In the genomic region with DNA sequence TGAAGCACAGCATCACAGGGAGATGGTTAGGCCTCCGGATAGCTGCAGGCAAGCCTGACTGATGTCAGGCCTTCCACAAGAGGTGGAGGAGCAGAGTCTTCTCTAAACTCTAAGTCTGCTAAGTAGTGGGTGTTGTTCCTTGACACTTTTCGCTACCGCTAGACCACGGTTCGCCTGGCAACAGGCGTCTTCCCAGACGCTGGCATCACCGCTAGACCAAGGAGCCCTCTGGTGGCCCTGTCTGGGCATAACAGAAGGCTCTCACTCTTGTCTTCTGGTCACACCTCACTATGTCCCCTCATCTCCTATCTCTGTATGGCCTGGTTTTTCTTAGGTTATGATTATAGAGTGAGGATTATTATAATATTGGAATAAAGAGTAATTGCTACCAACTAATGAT, we compare ENCODE assay signal across 9 cellular contexts. TPM values are rescaled to one million over a fixed set of nuclear protein-coding genes. Genes with fewer than 3 reads are reported as not detected.
DNase-seq lines count a peak whose midpoint lies in the region; ATAC-seq and TF ChIP-seq lines count a peak whose summit lies in the region.
"Not testable (repeated sequence)": the region's sequence is repeated elsewhere in the genome, so short reads cannot be mapped to it uniquely, and the experiment has no call there.
"Had no signal": no experiment of that assay in that cellular context is flagged by ENCODE, and none has a peak within 500 bp of the region (broad histone marks: within the 10 kb centered on the region; RNA-seq: fewer than 3 reads in every experiment).

No MANE protein-coding gene starts in this region.

- not testable (repeated sequence) for ATAC-seq in IMR-90 (ENCODE audit: low read depth); upper lobe of right lung
- peak; percentile 32 for ATAC-seq in T-helper 17 cell
- ATAC-seq in memory B cell (ENCODE audit: low read depth) = peak; percentile 21

- H3K79me1 ChIP-seq in IMR-90 (ENCODE audit: low read depth in 1 of 2, low read length in 2 of 2) = not testable (repeated sequence)

- H3K36me3 ChIP-seq in GM06990 (ENCODE audit: control insufficient read depth, insufficient read depth, low read length); IMR-90 (ENCODE audit: control insufficient read depth, insufficient read depth, low read length); fibroblast of lung (ENCODE audit: control insufficient read depth, insufficient read depth, low read length); upper lobe of right lung: not testable (repeated sequence)

- H3K14ac ChIP-seq in IMR-90 (replicated peaks; ENCODE audit: low read depth, low read length) = not testable (repeated sequence)

- not testable (repeated sequence) for H3K36me3 Mint-ChIP-seq in T-helper 17 cell (ENCODE audit: low read depth); memory B cell

- not testable (repeated sequence) for H3K18ac ChIP-seq in IMR-90 (ENCODE audit: low read depth, low read length)

- H3K56ac ChIP-seq in IMR-90 (ENCODE audit: extremely low read depth, insufficient read depth, low read length) = not testable (repeated sequence)

- not testable (repeated sequence) for H3K9me1 ChIP-seq in IMR-90 (ENCODE audit: insufficient read depth, low read length)

- BruUV-seq in IMR-90 (replicated peaks; lab: Mats Ljungman, UMichigan) = not testable (repeated sequence)

- peak; percentile 14 for TF ChIP-seq CTCF in AG04449 (IDR thresholded peaks at IDR 0.05; ENCODE audit: insufficient read depth, low read length, missing control alignments)
- peak; percentile 51 for TF ChIP-seq CTCF in GM06990 (IDR thresholded peaks at IDR 0.05; ENCODE audit: insufficient read depth, low read length, poor library complexity, severe bottlenecking)
- TF ChIP-seq CTCF in IMR-90 (conservative IDR thresholded peaks at IDR 0.05; ENCODE audit: low read depth, low read length) = 0 out of 2 replicates have a peak, but pooled peaks have one; percentile 16
- TF ChIP-seq CTCF in astrocyte of the spinal cord (IDR thresholded peaks at IDR 0.05; ENCODE audit: low read depth, low read length) = peak; percentile 49
- peak; percentile 32 to 40 for TF ChIP-seq CTCF in fibroblast of lung (conservative IDR thresholded peaks at IDR 0.05 in 1 of 2, IDR thresholded peaks at IDR 0.05 in 1 of 2; ENCODE audit: low read depth in 1 of 2, low read length in 2 of 2)
- TF ChIP-seq CTCF in upper lobe of right lung (IDR thresholded peaks at IDR 0.05) = peak; percentile 48

- H3K23ac ChIP-seq in IMR-90 (ENCODE audit: low read depth, low read length) = not testable (repeated sequence)

- H2BK5ac ChIP-seq in IMR-90 (ENCODE audit: low read depth, low read length, poor library complexity, severe bottlenecking) = not testable (repeated sequence)

- H3K4me1 Mint-ChIP-seq in T-helper 17 cell, memory B cell: not testable (repeated sequence)

- in situ Hi-C loops in IMR-90 (cut with MboI; ENCODE audit: low sequenced_read_pairs); astrocyte of the spinal cord (cut with HindIII; ENCODE audit: low sequenced_read_pairs): not testable (repeated sequence)

- not testable (repeated sequence) for H2AK5ac ChIP-seq in IMR-90 (ENCODE audit: low read depth, low read length)

- peaks cover 38% of the 10 kb centered on the region for H3K27me3 Mint-ChIP-seq in T-helper 17 cell
- peaks cover 13% of the 10 kb centered on the region for H3K27me3 Mint-ChIP-seq in memory B cell

- H3K27ac ChIP-seq in IMR-90 (ENCODE audit: insufficient read depth, low read length); fibroblast of lung (ENCODE audit: insufficient read depth, low read length); upper lobe of right lung: not testable (repeated sequence)

- not testable (repeated sequence) for H3K9me3 ChIP-seq in IMR-90 (ENCODE audit: control insufficient read depth, insufficient read depth, low read length); T-helper 17 cell (ENCODE audit: control insufficient read depth, low read length, poor library complexity, severe bottlenecking); fibroblast of lung (ENCODE audit: control insufficient read depth, insufficient read depth, low read depth, low read length); upper lobe of right lung

- not testable (repeated sequence) for H4K5ac ChIP-seq in IMR-90 (ENCODE audit: low read depth, low read length)

- not testable (repeated sequence) for H3K4ac ChIP-seq in IMR-90 (ENCODE audit: low read depth, low read length)

- H3K4me3 ChIP-seq in AG04449 (ENCODE audit: low read depth, low read length); GM06990 (replicated peaks; ENCODE audit: low read depth, low read length); IMR-90 (ENCODE audit: insufficient read depth, low read depth, low read length); astrocyte of the spinal cord (ENCODE audit: low read depth, low read length); fibroblast of lung (replicated peaks in 1 of 4; ENCODE audit: control extremely low read depth in 1 of 4, insufficient read depth in 1 of 4, low read depth in 3 of 4, low read length in 4 of 4); upper lobe of right lung: not testable (repeated sequence)

- intact Hi-C loops in IMR-90 (cut with micrococcal nuclease); upper lobe of right lung (cut with DNase I): not testable (repeated sequence)

- not testable (repeated sequence) for H2BK15ac ChIP-seq in IMR-90 (ENCODE audit: low read depth, low read length)

- not testable (repeated sequence) for H4K91ac ChIP-seq in IMR-90 (ENCODE audit: insufficient read depth, low read depth, low read length)

- POLR2A ChIA-PET in AG04449 (lab: Yijun Ruan, JAX) = interaction anchor here (0.6 kb wide), 1 partner anchor 334 kb away, joined by 3 read pairs; no protein-coding TSS in a partner anchor
- POLR2A ChIA-PET in IMR-90 (lab: Charles Lee; ENCODE audit: unreplicated experiment) = not testable (repeated sequence)

- CTCF ChIA-PET in AG04449 (lab: Yijun Ruan, JAX) = interaction anchor here (1.1 to 10.2 kb wide), 4 partner anchors 7 to 177 kb away, joined by 3 to 112 read pairs (median 14); no protein-coding TSS in a partner anchor
- CTCF ChIA-PET in IMR-90 (lab: Yijun Ruan, JAX) = not testable (repeated sequence)

- TF ChIP-seq POLR2A in IMR-90 (IDR thresholded peaks at IDR 0.05; ENCODE audit: low read depth, low read length) = not testable (repeated sequence)

- not testable (repeated sequence) for H3K27ac Mint-ChIP-seq in T-helper 17 cell, memory B cell

- not testable (repeated sequence) for H4K8ac ChIP-seq in IMR-90 (ENCODE audit: low read depth in 2 of 2, low read length in 2 of 2)

- not testable (repeated sequence) for H2AFZ ChIP-seq in IMR-90 (replicated peaks; ENCODE audit: low read length, poor library complexity); fibroblast of lung (ENCODE audit: low read length)

- not testable (repeated sequence) for TF ChIP-seq RAD21 in IMR-90 (IDR thresholded peaks at IDR 0.05; ENCODE audit: low read length)

- not testable (repeated sequence) for H2AK9ac ChIP-seq in IMR-90 (replicated peaks; ENCODE audit: low read depth, low read length, poor library complexity)

- not testable (repeated sequence) for DNase-seq in AG04449 (ENCODE audit: low read depth, low spot score); GM06990 (ENCODE audit: extremely low read depth, insufficient read length); IMR-90; T-helper 17 cell; astrocyte of the spinal cord (ENCODE audit: low read depth, low spot score); fibroblast of lung (ENCODE audit: low read depth in 2 of 2); memory B cell (ENCODE audit: low spot score in 2 of 2); upper lobe of right lung

- H4K20me1 ChIP-seq in IMR-90 (ENCODE audit: insufficient read depth, low read length); fibroblast of lung (ENCODE audit: control insufficient read depth, extremely low read depth, insufficient read depth, low read length): not testable (repeated sequence)

- not testable (repeated sequence) for H3K4me3 Mint-ChIP-seq in T-helper 17 cell, memory B cell

- H2BK120ac ChIP-seq in IMR-90 (ENCODE audit: low read depth, low read length) = not testable (repeated sequence)

- H3K79me2 ChIP-seq in fibroblast of lung (ENCODE audit: control insufficient read depth, insufficient read depth, low read length) = not testable (repeated sequence)

- H2BK20ac ChIP-seq in IMR-90 (ENCODE audit: low read depth, low read length) = not testable (repeated sequence)

- not testable (repeated sequence) for H3K4me1 ChIP-seq in IMR-90 (ENCODE audit: control insufficient read depth, insufficient read depth, low read length); fibroblast of lung (ENCODE audit: control insufficient read depth, extremely low read depth, insufficient read depth, low read length); upper lobe of right lung

- not testable (repeated sequence) for H3K4me2 ChIP-seq in IMR-90 (ENCODE audit: low read depth, low read length); fibroblast of lung (ENCODE audit: extremely low read depth, insufficient read depth, low read length)

- not testable (repeated sequence) for H3K27me3 ChIP-seq in GM06990 (replicated peaks; ENCODE audit: control insufficient read depth, insufficient read depth, low read length); fibroblast of lung (ENCODE audit: control insufficient read depth, insufficient read depth, low read length)
- H3K27me3 ChIP-seq in IMR-90 (ENCODE audit: control insufficient read depth, insufficient read depth, low read length) = peaks cover 24% of the 10 kb centered on the region
- H3K27me3 ChIP-seq in upper lobe of right lung = peaks cover 16% of the 10 kb centered on the region

- dilution Hi-C loops in IMR-90 (cut with HindIII; ENCODE audit: low sequenced_read_pairs, unreplicated experiment) = not testable (repeated sequence)

- H3K9me3 Mint-ChIP-seq in memory B cell = not testable (repeated sequence)

- not testable (repeated sequence) for H3K9ac ChIP-seq in IMR-90 (ENCODE audit: low read depth, low read length); fibroblast of lung (ENCODE audit: insufficient read depth, low read length)

- no CpG with 5 or more reads among the region's 8 CpGs for WGBS in IMR-90 (ENCODE audit: extremely low coverage in 2 of 2, insufficient read length in 1 of 2), 2 experiments

RNA-seq across cellular contexts. Expression of gene HLA-B, which starts 17.1 kb away (rescaled TPM):
- total RNA-seq in IMR-90 (2012; rRNA removed) (41.7 and 44.1 TPM in 2 replicates), T-helper 17 cell (1,000 to 10,000 TPM; 7,013 to 7,159 TPM), fibroblast of lung (190 and 244 TPM in 2 replicates), upper lobe of right lung (2,632 TPM)
- polyA plus RNA-seq in IMR-90 (2012; rRNA removed) (259 and 309 TPM in 2 replicates), fibroblast of lung (441 and 1,124 TPM in 2 replicates)
- polyA plus RNA-seq in IMR-90 (2012; cell fraction: cytosol; rRNA removed) = 346 and 472 TPM in 2 replicates
- 315 and 357 TPM in 2 replicates for polyA plus RNA-seq in IMR-90 (2012; cell fraction: nucleus; rRNA removed; ENCODE audit: low replicate concordance)
- polyA plus RNA-seq in fibroblast of lung (2012) = 401 and 1,381 TPM in 2 replicates
- polyA minus RNA-seq in fibroblast of lung (ENCODE audit: low replicate concordance) = 317 and 804 TPM in 2 replicates
- total RNA-seq: SJCRH30 had no signal

RNA-seq across cellular contexts. Expression of gene MICA, which starts 29.3 kb away (rescaled TPM):
- 52.2 and 55.9 TPM in 2 replicates for total RNA-seq in IMR-90 (2012; rRNA removed)
- 67.7 and 72.8 TPM in 2 replicates for polyA plus RNA-seq in IMR-90 (2012; rRNA removed)
- polyA plus RNA-seq in IMR-90 (2012; cell fraction: cytosol; rRNA removed) = 42.3 and 47.1 TPM in 2 replicates
- 62.2 and 62.4 TPM in 2 replicates for polyA plus RNA-seq in IMR-90 (2012; cell fraction: nucleus; rRNA removed; ENCODE audit: low replicate concordance)
- total RNA-seq in T-helper 17 cell = 10 to 100 TPM; 11.2 to 11.5 TPM
- 28.5 and 85.2 TPM in 2 replicates for total RNA-seq in fibroblast of lung
- polyA plus RNA-seq in fibroblast of lung = 54.2 and 81.1 TPM in 2 replicates
- 40.6 and 64.6 TPM in 2 replicates for polyA plus RNA-seq in fibroblast of lung (2012)
- polyA minus RNA-seq in fibroblast of lung (ENCODE audit: low replicate concordance) = 44.3 and 87.7 TPM in 2 replicates
- 36.6 TPM for total RNA-seq in upper lobe of right lung

Comparison
In these comparisons a context has a peak if more than half of its experiments do, and no peak if none do; other contexts are left out.
1. RNA of gene HLA-B, which starts 17.1 kb away (total RNA-seq): 7,013 to 7,159 TPM in T-helper 17 cell and 2,632 TPM in upper lobe of right lung (single experiment); 190 to 244 TPM in fibroblast of lung and 41.7 to 44.1 TPM in IMR-90; every median in the first group is over 10 times any median in the second.
2. Peak in every context shown above with its lines, with median percentiles within 50 percentile points of each other: CTCF ChIP-seq.